Comparison of ENCODE assay signal across 35 cellular contexts in the genomic region with DNA sequence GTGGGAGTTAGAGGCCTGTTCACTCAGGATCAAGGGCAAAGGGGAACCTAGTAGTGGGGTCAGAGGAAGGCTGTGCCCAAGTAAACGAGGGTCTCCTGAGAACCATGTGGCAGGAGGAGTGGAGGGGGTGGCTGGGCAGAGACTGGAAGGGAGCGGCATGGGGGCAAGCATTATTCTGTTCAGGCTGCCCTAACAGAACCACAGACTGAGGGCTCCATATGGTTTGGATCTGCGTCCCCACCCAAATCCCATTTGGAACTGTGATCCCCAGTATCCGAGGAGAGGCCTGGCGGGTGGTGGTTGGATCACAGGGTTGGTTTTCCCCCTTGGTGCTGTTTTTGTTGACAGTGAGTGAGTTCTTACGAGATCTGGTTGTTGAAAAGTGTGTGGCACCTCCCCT.
"Had no signal": no experiment of that assay in that cellular context is flagged by ENCODE, and none has a peak within 500 bp of the region (broad histone marks: within the 10 kb centered on the region; RNA-seq: fewer than 3 reads in every experiment).

No MANE protein-coding gene starts in this region.

- H3K4me3 Mint-ChIP-seq: activated CD4-positive, alpha-beta memory T cell treated with anti-CD3 and anti-CD28 coated beads, Interleukin-2, amount 10 ng/mL, durations not matched to agents 7 days and 5 days; activated naive CD4-positive, alpha-beta T cell treated with anti-CD3 and anti-CD28 coated beads, Interleukin-2, amount 10 ng/mL, durations not matched to agents 7 days and 5 days; activated naive CD8-positive, alpha-beta T cell; activated naive CD8-positive, alpha-beta T cell treated with anti-CD3 and anti-CD28 coated beads, Interleukin-2, amount 50 U/mL, for 24 hours; activated T-cell treated with anti-CD3 and anti-CD28 coated beads, Interleukin-2, amount 50 U/mL, for 24 hours; brain had no signal

- H3K4me1 Mint-ChIP-seq: activated CD4-positive, alpha-beta memory T cell treated with anti-CD3 and anti-CD28 coated beads, Interleukin-2, amount 10 ng/mL, durations not matched to agents 7 days and 5 days; activated naive CD4-positive, alpha-beta T cell treated with anti-CD3 and anti-CD28 coated beads, Interleukin-2, amount 10 ng/mL, durations not matched to agents 7 days and 5 days; activated naive CD8-positive, alpha-beta T cell treated with anti-CD3 and anti-CD28 coated beads, Interleukin-2, amount 50 U/mL, for 24 hours; brain had no signal

- H3K4me3 ChIP-seq: Peyer's patch, SJSA1 had no signal

- DNase-seq: activated CD4-positive, alpha-beta memory T cell treated with anti-CD3 and anti-CD28 coated beads, Interleukin-2, amount 10 ng/mL, durations not matched to agents 7 days and 5 days; activated CD4-positive, alpha-beta T cell treated with anti-CD3 and anti-CD28 coated beads for 1 hour; activated CD4-positive, alpha-beta T cell treated with anti-CD3 and anti-CD28 coated beads for 48 hours; activated CD4-positive, CD25-positive, alpha-beta regulatory T cell; activated naive CD4-positive, alpha-beta T cell treated with anti-CD3 and anti-CD28 coated beads, Interleukin-2, amount 10 ng/mL, durations not matched to agents 7 days and 5 days; activated naive CD8-positive, alpha-beta T cell treated with anti-CD3 and anti-CD28 coated beads, Interleukin-2, amount 50 U/mL, for 24 hours; activated T-cell treated with anti-CD3 and anti-CD28 coated beads, Interleukin-2, amount 50 U/mL, for 24 hours; anterior cingulate cortex; central memory CD4-positive, alpha-beta T cell; Karpas-422; KBM-7; NCI-H1105; NCI-H1417 treated with DMSO at 0.1 percent for 48 hours; NCI-H187 treated with DMSO at 0.1 percent for 48 hours; NCI-H2081; NCI-H2171 treated with DMSO at 0.1 percent for 48 hours; NCI-H2227 treated with DMSO at 0.1 percent for 48 hours; NCI-H446; NCI-H510A treated with DMSO at 0.1 percent for 48 hours; NCI-H526 treated with DMSO at 0.1 percent for 48 hours; NCI-H774; PC-3; Peyer's patch; RPMI8226; SHP77 treated with DMSO at 0.1 percent for 48 hours; SK-N-SH; SW 1271; T-helper 1 cell; T-helper 2 cell; T-helper 9 cell; WERI-Rb-1 had no signal

- H3K27ac Mint-ChIP-seq: activated CD4-positive, alpha-beta memory T cell treated with anti-CD3 and anti-CD28 coated beads, Interleukin-2, amount 10 ng/mL, durations not matched to agents 7 days and 5 days; activated naive CD4-positive, alpha-beta T cell treated with anti-CD3 and anti-CD28 coated beads, Interleukin-2, amount 10 ng/mL, durations not matched to agents 7 days and 5 days; activated naive CD8-positive, alpha-beta T cell; activated naive CD8-positive, alpha-beta T cell treated with anti-CD3 and anti-CD28 coated beads, Interleukin-2, amount 50 U/mL, for 24 hours; activated T-cell treated with anti-CD3 and anti-CD28 coated beads, Interleukin-2, amount 50 U/mL, for 24 hours; activated T-helper 2 cell treated with anti-CD3 and anti-CD28 coated beads, Interferon-gamma antibody, Interleukin-2, Interleukin-4, amounts not matched to agents 10 μg/mL and 5 μg/mL and 100 μg/mL, durations not matched to agents 14 hours and 24 hours and 36 hours; brain had no signal

- H3K27me3 Mint-ChIP-seq: activated T-cell treated with anti-CD3 and anti-CD28 coated beads, Interleukin-2, amount 50 U/mL, for 24 hours; brain had no signal

- H3K27ac ChIP-seq: Peyer's patch, SJSA1, WERI-Rb-1 had no signal

- H3K9me3 Mint-ChIP-seq: activated CD4-positive, alpha-beta memory T cell treated with anti-CD3 and anti-CD28 coated beads, Interleukin-2, amount 10 ng/mL, durations not matched to agents 7 days and 5 days; activated naive CD4-positive, alpha-beta T cell treated with anti-CD3 and anti-CD28 coated beads, Interleukin-2, amount 10 ng/mL, durations not matched to agents 7 days and 5 days; activated naive CD8-positive, alpha-beta T cell treated with anti-CD3 and anti-CD28 coated beads, Interleukin-2, amount 50 U/mL, for 24 hours; activated T-cell treated with anti-CD3 and anti-CD28 coated beads, Interleukin-2, amount 50 U/mL, for 24 hours; activated T-helper 2 cell treated with anti-CD3 and anti-CD28 coated beads, Interferon-gamma antibody, Interleukin-2, Interleukin-4, amounts not matched to agents 10 μg/mL and 5 μg/mL and 100 μg/mL, durations not matched to agents 14 hours and 24 hours and 36 hours had no signal

- H3K36me3 Mint-ChIP-seq: activated naive CD4-positive, alpha-beta T cell treated with anti-CD3 and anti-CD28 coated beads, Interleukin-2, amount 10 ng/mL, durations not matched to agents 7 days and 5 days; activated naive CD8-positive, alpha-beta T cell; brain had no signal

- ATAC-seq: activated naive CD8-positive, alpha-beta T cell treated with anti-CD3 and anti-CD28 coated beads, Interleukin-2, amount 50 U/mL, for 24 hours; PC-3 had no signal
